21 cellular contexts compared by ENCODE assay signal in genomic region chr10:36591436-36591835, GRCh38.
DNase-seq lines count a peak whose midpoint lies in the region; ATAC-seq and TF ChIP-seq lines count a peak whose summit lies in the region.
"Had no signal": no experiment of that assay in that cellular context is flagged by ENCODE, and none has a peak within 500 bp of the region (broad histone marks: within the 10 kb centered on the region; RNA-seq: fewer than 3 reads in every experiment).

No MANE protein-coding gene starts in this region.

- no peak for ATAC-seq in GM18907 (IDR thresholded peaks at IDR 0.05; ENCODE audit: unreplicated experiment)
- ATAC-seq: A549; CD8-positive, alpha-beta T cell; GM12878 had no signal

- H3K4me3 ChIP-seq in AG10803 (ENCODE audit: low read length) (no peak overlapping the region), choroid plexus epithelial cell (ENCODE audit: low read depth, low read length) (no peak overlapping the region), fibroblast of the aortic adventitia (ENCODE audit: low read depth, low read length) (no peak overlapping the region)
- H3K4me3 ChIP-seq: A549, BLaER1, GM12878, HAP-1 had no signal

- H3K4me1 Mint-ChIP-seq in activated naive CD4-positive, alpha-beta T cell treated with anti-CD3 and anti-CD28 coated beads, Interleukin-2, amount 10 ng/mL, durations not matched to agents 7 days and 5 days = no peaks in the 10 kb centered on the region
- H3K4me1 Mint-ChIP-seq: B cell; CD4-positive, CD25-positive, alpha-beta regulatory T cell had no signal

- H3K4me3 Mint-ChIP-seq in activated naive CD4-positive, alpha-beta T cell treated with anti-CD3 and anti-CD28 coated beads, Interleukin-2, amount 10 ng/mL, durations not matched to agents 7 days and 5 days = no peak overlapping the region
- H3K4me3 Mint-ChIP-seq: B cell; CD4-positive, CD25-positive, alpha-beta regulatory T cell; CD8-positive, alpha-beta T cell; HFFc6 had no signal

- H3K9me3 Mint-ChIP-seq in activated naive CD4-positive, alpha-beta T cell treated with anti-CD3 and anti-CD28 coated beads, Interleukin-2, amount 10 ng/mL, durations not matched to agents 7 days and 5 days = peaks cover 15% of the 10 kb centered on the region

- H3K27me3 Mint-ChIP-seq in activated naive CD4-positive, alpha-beta T cell treated with anti-CD3 and anti-CD28 coated beads, Interleukin-2, amount 10 ng/mL, durations not matched to agents 7 days and 5 days = no peaks in the 10 kb centered on the region
- H3K27me3 Mint-ChIP-seq: B cell; CD4-positive, CD25-positive, alpha-beta regulatory T cell had no signal

- no peak for TF ChIP-seq CTCF in AG10803 (conservative IDR thresholded peaks at IDR 0.05; ENCODE audit: low read length)
- TF ChIP-seq CTCF in choroid plexus epithelial cell (conservative IDR thresholded peaks at IDR 0.05; ENCODE audit: low read depth, low read length) = no peak
- no peak for TF ChIP-seq CTCF in fibroblast of the aortic adventitia (IDR thresholded peaks at IDR 0.05; ENCODE audit: insufficient read depth, low read length)

- CTCF ChIA-PET in activated naive CD4-positive, alpha-beta T cell treated with anti-CD3 and anti-CD28 coated beads, Interleukin-2, amount 10 ng/mL, durations not matched to agents 7 days and 5 days (lab: Charles Lee) = no interaction called here

- DNase-seq in AG10803 (ENCODE audit: low read depth) (peak; percentile 16), NCI-H226 (peak; percentile 26), choroid plexus epithelial cell (ENCODE audit: low read depth) (peak; percentile 55), fibroblast of the aortic adventitia (ENCODE audit: low read depth) (peak; percentile 44), NCI-H524 (lab: John Stamatoyannopoulos, UW) (no peak)
- no peak for DNase-seq in activated effector memory CD4-positive, alpha-beta T cell treated with anti-CD3 and anti-CD28 coated beads, Interleukin-2, amount 50 U/mL, for 16 hours
- DNase-seq in activated naive CD4-positive, alpha-beta T cell treated with anti-CD3 and anti-CD28 coated beads, Interleukin-2, amount 10 ng/mL, durations not matched to agents 7 days and 5 days = no peak
- DNase-seq: 8988T; Caco-2; CD4-positive, CD25-positive, alpha-beta regulatory T cell; CD8-positive, alpha-beta T cell; DMS153; DND-41; GOT3; HFFc6 had no signal

- H3K27ac Mint-ChIP-seq in activated naive CD4-positive, alpha-beta T cell treated with anti-CD3 and anti-CD28 coated beads, Interleukin-2, amount 10 ng/mL, durations not matched to agents 7 days and 5 days = no peak overlapping the region
- H3K27ac Mint-ChIP-seq: B cell; CD4-positive, CD25-positive, alpha-beta regulatory T cell; CD8-positive, alpha-beta T cell; HFFc6 had no signal

- no peaks in the 10 kb centered on the region for H3K36me3 Mint-ChIP-seq in activated naive CD4-positive, alpha-beta T cell treated with anti-CD3 and anti-CD28 coated beads, Interleukin-2, amount 10 ng/mL, durations not matched to agents 7 days and 5 days
- H3K36me3 Mint-ChIP-seq: CD4-positive, CD25-positive, alpha-beta regulatory T cell; CD8-positive, alpha-beta T cell had no signal

Comparison
In these comparisons a context has a peak if more than half of its experiments do, and no peak if none do; other contexts are left out.
1. DNase-seq: peak in AG10803 (single experiment), NCI-H226 (single experiment), choroid plexus epithelial cell (single experiment) and fibroblast of the aortic adventitia (single experiment); none in NCI-H524 (0 of 2), activated effector memory CD4-positive, alpha-beta T cell treated with anti-CD3 and anti-CD28 coated beads, Interleukin-2, amount 50 U/mL, for 16 hours (single experiment) and activated naive CD4-positive, alpha-beta T cell treated with anti-CD3 and anti-CD28 coated beads, Interleukin-2, amount 10 ng/mL, durations not matched to agents 7 days and 5 days (single experiment).